In the genomic region with DNA sequence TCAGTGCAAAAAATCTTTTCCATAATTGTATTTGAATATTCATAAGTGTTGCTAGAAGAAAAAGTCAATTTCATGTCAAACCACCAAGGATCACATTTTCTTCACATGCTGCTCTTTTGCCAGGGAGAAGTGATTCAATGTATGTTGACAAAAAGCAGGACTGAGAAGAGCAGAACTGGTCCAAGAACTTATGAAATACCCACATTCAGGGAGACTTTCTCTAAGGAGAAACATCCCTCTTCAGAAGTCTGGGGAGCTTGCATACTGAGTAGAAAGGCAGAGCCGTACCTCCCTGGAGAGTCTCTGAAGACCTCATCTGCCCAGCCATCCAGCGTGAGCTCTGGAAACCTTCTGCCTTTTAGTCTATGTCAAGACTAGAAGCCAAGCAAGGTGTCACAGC, we compare ENCODE assay signal across 22 cellular contexts. TPM values are rescaled to one million over a fixed set of nuclear protein-coding genes. Genes with fewer than 3 reads are reported as not detected.
"Had no signal": no experiment of that assay in that cellular context is flagged by ENCODE, and none has a peak within 500 bp of the region (broad histone marks: within the 10 kb centered on the region; RNA-seq: fewer than 3 reads in every experiment).

No MANE protein-coding gene starts in this region.

- H3K4me1 ChIP-seq: right lobe of liver, testis had no signal

- H3K27ac ChIP-seq: epithelial cell of prostate, hepatocyte, neural progenitor cell, ovary, right lobe of liver, testis, upper lobe of left lung had no signal

- H3K4me2 ChIP-seq: hepatocyte, neural progenitor cell, smooth muscle cell had no signal

- H3K79me2 ChIP-seq: hepatocyte had no signal

- DNase-seq: activated CD4-positive, alpha-beta T cell treated with anti-CD3 and anti-CD28 coated beads, Interleukin-2, amount 50 U/mL, for 4 hours; activated gamma-delta T cell; amniotic stem cell; endodermal cell; ovary; right lobe of liver; stimulated activated CD4-positive, alpha-beta T cell treated with anti-CD3 and anti-CD28 coated beads, Interleukin-4, amount 100 ng/mL, for 1 hour; stomach; testis; upper lobe of left lung had no signal

- H3K4me3 ChIP-seq: hepatocyte, neural progenitor cell, ovary, right lobe of liver, smooth muscle cell, stomach, testis, upper lobe of left lung had no signal

- H2AFZ ChIP-seq: hepatocyte, neural progenitor cell had no signal

- H3K27me3 ChIP-seq: hepatocyte, ovary, right lobe of liver, testis, upper lobe of left lung had no signal

- H3K9me3 ChIP-seq: ovary, right lobe of liver, stomach, testis, upper lobe of left lung had no signal

- H3K36me3 ChIP-seq: neural progenitor cell, ovary, right lobe of liver, stomach, upper lobe of left lung had no signal

- FAIRE-seq: colon, islet of Langerhans, TTC549 had no signal

- H3K9ac ChIP-seq: neural progenitor cell had no signal

- ATAC-seq: left lobe of liver, right lobe of liver had no signal

RNA-seq across cellular contexts. Expression of gene NXNL2, which starts 6.6 kb away (rescaled TPM):
- total RNA-seq: activated CD8-positive, alpha-beta memory T cell treated with anti-CD3 and anti-CD28 coated beads for 36 hours; cardiac septum; endodermal cell; glomerular endothelial cell; left lobe of liver; pulmonary artery endothelial cell; right lobe of liver; stomach had no signal
